Comparison of ENCODE assay signal across 10 cellular contexts in genomic region chr5:50717615-50718014, GRCh38. TPM values are rescaled to one million over a fixed set of nuclear protein-coding genes. Genes with fewer than 3 reads are reported as not detected.
A peak's percentile ranks its signal among the peaks of the same experiment; 100 is the strongest.
DNase-seq lines count a peak whose midpoint lies in the region; ATAC-seq and TF ChIP-seq lines count a peak whose summit lies in the region.
"Had no signal": no experiment of that assay in that cellular context is flagged by ENCODE, and none has a peak within 500 bp of the region (broad histone marks: within the 10 kb centered on the region; RNA-seq: fewer than 3 reads in every experiment).

No MANE protein-coding gene starts in this region.

- ATAC-seq in GM21529 (IDR thresholded peaks at IDR 0.05; ENCODE audit: unreplicated experiment) (peak; percentile 63), GM18505 (IDR thresholded peaks at IDR 0.05; ENCODE audit: unreplicated experiment) (no peak)
- ATAC-seq: psoas muscle had no signal

- H3K4me3 Mint-ChIP-seq in CD8-positive, alpha-beta memory T cell = peak overlapping the region in 5 of 7 donors; percentile 7 to 64 (median 17)

- H3K4me3 ChIP-seq in CD8-positive, alpha-beta memory T cell (ENCODE audit: low read length) = no peak overlapping the region
- H3K4me3 ChIP-seq in kidney epithelial cell (ENCODE audit: low read depth, low read length) = no peak overlapping the region
- H3K4me3 ChIP-seq: psoas muscle had no signal

- no peak for DNase-seq in CD8-positive, alpha-beta memory T cell
- peak; percentile 30 for DNase-seq in HuH-7 (ENCODE audit: low spot score)
- peak; percentile 63 for DNase-seq in kidney epithelial cell (ENCODE audit: low read depth)
- DNase-seq in pons (ENCODE audit: low spot score) = no peak
- DNase-seq in NCI-H2196 treated with DMSO at 0.1 percent for 48 hours (lab: John Stamatoyannopoulos, UW; ENCODE audit: unreplicated experiment) = no peak
- DNase-seq in stimulated activated CD4-positive, alpha-beta T cell treated with anti-CD3 and anti-CD28 coated beads, Interleukin-12 subunit alpha, Interleukin-12 subunit beta, amount 100 ng/mL, for 4 hours = no peak
- DNase-seq: NCI-H2081, psoas muscle had no signal

- CTCF ChIA-PET in CD8-positive, alpha-beta memory T cell (lab: Charles Lee) = interaction anchor here (0.5 to 1.5 kb wide), 2 partner anchors 8 to 113 kb away, joined by 3 to 4 read pairs; no protein-coding TSS in a partner anchor

- TF ChIP-seq POLR2A in GM18505 (IDR thresholded peaks at IDR 0.05; ENCODE audit: borderline replicate concordance, extremely low read depth, insufficient read depth, insufficient read length) = no peak

- no peaks in the 10 kb centered on the region for H3K9me3 Mint-ChIP-seq in CD8-positive, alpha-beta memory T cell

- H3K27me3 Mint-ChIP-seq in CD8-positive, alpha-beta memory T cell = no peaks in the 10 kb centered on the region

- no peak for TF ChIP-seq CTCF in kidney epithelial cell (IDR thresholded peaks at IDR 0.05; ENCODE audit: insufficient read depth, low read length, poor library complexity, severe bottlenecking)

- peaks cover 78% of the 10 kb centered on the region for H3K4me1 ChIP-seq in CD8-positive, alpha-beta memory T cell (ENCODE audit: insufficient read depth, low read length)
- H3K4me1 ChIP-seq: psoas muscle had no signal

- no peaks in the 10 kb centered on the region for H3K9me3 ChIP-seq in CD8-positive, alpha-beta memory T cell (ENCODE audit: low read length)
- H3K9me3 ChIP-seq: psoas muscle had no signal

- POLR2A ChIA-PET in CD8-positive, alpha-beta memory T cell (lab: Charles Lee) = no interaction called here

- H3K27me3 ChIP-seq in CD8-positive, alpha-beta memory T cell (ENCODE audit: insufficient read depth, low read length, poor library complexity, severe bottlenecking) = no peaks in the 10 kb centered on the region
- H3K27me3 ChIP-seq in kidney epithelial cell (ENCODE audit: control insufficient read depth, insufficient read depth, low read length) = no peaks in the 10 kb centered on the region

- H3K27ac ChIP-seq in CD8-positive, alpha-beta memory T cell (ENCODE audit: low read depth, low read length) = no peak overlapping the region
- H3K27ac ChIP-seq: psoas muscle had no signal

- no peaks in the 10 kb centered on the region for H3K36me3 ChIP-seq in CD8-positive, alpha-beta memory T cell (ENCODE audit: insufficient read depth, low read length)
- no peaks in the 10 kb centered on the region for H3K36me3 ChIP-seq in kidney epithelial cell (ENCODE audit: control insufficient read depth, insufficient read depth, low read length)

- peaks cover 88 to 97% (median 96%) of the 10 kb centered on the region in 3 donors for H3K4me1 Mint-ChIP-seq in CD8-positive, alpha-beta memory T cell

- peak overlapping the region in 7 of 8 donors; percentile 5 to 70 (median 34) for H3K27ac Mint-ChIP-seq in CD8-positive, alpha-beta memory T cell

- H3K36me3 Mint-ChIP-seq in CD8-positive, alpha-beta memory T cell = peaks cover 0 to 46% (median 28%) of the 10 kb centered on the region in 3 donors

RNA-seq across cellular contexts. Expression of gene PARP8, which starts 51.2 kb away (rescaled TPM):
- 10 to 100 TPM; 55.4 to 58.4 TPM for total RNA-seq in CD8-positive, alpha-beta memory T cell
- 142 TPM for polyA plus RNA-seq in CD8-positive, alpha-beta memory T cell
- 29.7 and 33.7 TPM in 2 replicates for total RNA-seq in kidney epithelial cell

Comparison
In these comparisons a context has a peak if more than half of its experiments do, and no peak if none do; other contexts are left out.
1. DNase-seq: peak in HuH-7 (single experiment) and kidney epithelial cell (single experiment); none in CD8-positive, alpha-beta memory T cell (0 of 5), pons (single experiment), NCI-H2196 treated with DMSO at 0.1 percent for 48 hours (single experiment) and stimulated activated CD4-positive, alpha-beta T cell treated with anti-CD3 and anti-CD28 coated beads, Interleukin-12 subunit alpha, Interleukin-12 subunit beta, amount 100 ng/mL, for 4 hours (single experiment).